Comparison of ENCODE assay signal across 10 cellular contexts in genomic region chr5:76472338-76473336, GRCh38.
A peak's percentile ranks its signal among the peaks of the same experiment; 100 is the strongest.
DNase-seq lines count a peak whose midpoint lies in the region; ATAC-seq and TF ChIP-seq lines count a peak whose summit lies in the region.
"Had no signal": no experiment of that assay in that cellular context is flagged by ENCODE, and none has a peak within 500 bp of the region (broad histone marks: within the 10 kb centered on the region; RNA-seq: fewer than 3 reads in every experiment).

No MANE protein-coding gene starts in this region.

- no peak for DNase-seq in CD14-positive monocyte (ENCODE audit: low spot score)
- DNase-seq in RPMI8226, result peak; percentile 47
- no peak for DNase-seq in naive B cell
- no peak for DNase-seq in GM20000 (ENCODE audit: low spot score)
- no peak for DNase-seq in midbrain (lab: John Stamatoyannopoulos, UW)
- DNase-seq in A172 (ENCODE audit: low spot score), result no peak
- DNase-seq: cerebellar nuclear complex, MM.1S had no signal

- H3K4me1 Mint-ChIP-seq in CD14-positive monocyte (peaks cover 66% of the 10 kb centered on the region), naive B cell (peaks cover 10 to 14% (median 11%) of the 10 kb centered on the region in 3 donors)
- H3K4me1 Mint-ChIP-seq in activated naive CD8-positive, alpha-beta T cell (ENCODE audit: low read depth), result peaks cover 81% of the 10 kb centered on the region

- H3K27ac Mint-ChIP-seq in CD14-positive monocyte (peak overlapping the region in 6 of 7 donors; percentile 10 to 86 (median 75)), naive B cell (peak overlapping the region in 4 of 6 donors; percentile 33 to 95 (median 65))
- H3K27ac Mint-ChIP-seq in activated naive CD8-positive, alpha-beta T cell, result peak overlapping the region; percentile 90

- TF ChIP-seq CTCF in CD14-positive monocyte (IDR thresholded peaks at IDR 0.05) (no peak), GM20000 (IDR thresholded peaks at IDR 0.05; ENCODE audit: extremely low read depth, missing control alignments) (no peak)

- no peak for TF ChIP-seq POLR2A in GM18505 (IDR thresholded peaks at IDR 0.05; ENCODE audit: borderline replicate concordance, extremely low read depth, insufficient read depth, insufficient read length)

- H3K4me3 Mint-ChIP-seq in CD14-positive monocyte (no peak overlapping the region), naive B cell (no peak overlapping the region)
- peak overlapping the region; percentile 6 for H3K4me3 Mint-ChIP-seq in activated naive CD8-positive, alpha-beta T cell

- no peaks in the 10 kb centered on the region for H3K9me3 Mint-ChIP-seq in CD14-positive monocyte
- H3K9me3 Mint-ChIP-seq in activated naive CD8-positive, alpha-beta T cell (ENCODE audit: low read depth), result no peaks in the 10 kb centered on the region
- H3K9me3 Mint-ChIP-seq in naive B cell, result no peaks in the 10 kb centered on the region

- intact Hi-C loops in CD14-positive monocyte (cut with micrococcal nuclease), result loop anchor here in 1 of 2 donors (10.0 kb wide), 1 partner anchor 62 kb away; no protein-coding TSS in a partner anchor

- no peak for ATAC-seq in naive B cell (ENCODE audit: low read depth in 2 of 2)
- no peak for ATAC-seq in GM18505 (IDR thresholded peaks at IDR 0.05; ENCODE audit: unreplicated experiment)

- H3K36me3 Mint-ChIP-seq in CD14-positive monocyte, result peaks cover 10 to 20% of the 10 kb centered on the region in 2 donors
- peaks cover 12% of the 10 kb centered on the region for H3K36me3 Mint-ChIP-seq in activated naive CD8-positive, alpha-beta T cell
- H3K36me3 Mint-ChIP-seq in naive B cell, result no peaks in the 10 kb centered on the region

- H3K27me3 Mint-ChIP-seq in CD14-positive monocyte (ENCODE audit: low read depth in 3 of 3) (peaks cover 0 to 1% (median 0%) of the 10 kb centered on the region in 3 donors), naive B cell (no peaks in the 10 kb centered on the region)
- no peaks in the 10 kb centered on the region for H3K27me3 Mint-ChIP-seq in activated naive CD8-positive, alpha-beta T cell
